In the genomic region with DNA sequence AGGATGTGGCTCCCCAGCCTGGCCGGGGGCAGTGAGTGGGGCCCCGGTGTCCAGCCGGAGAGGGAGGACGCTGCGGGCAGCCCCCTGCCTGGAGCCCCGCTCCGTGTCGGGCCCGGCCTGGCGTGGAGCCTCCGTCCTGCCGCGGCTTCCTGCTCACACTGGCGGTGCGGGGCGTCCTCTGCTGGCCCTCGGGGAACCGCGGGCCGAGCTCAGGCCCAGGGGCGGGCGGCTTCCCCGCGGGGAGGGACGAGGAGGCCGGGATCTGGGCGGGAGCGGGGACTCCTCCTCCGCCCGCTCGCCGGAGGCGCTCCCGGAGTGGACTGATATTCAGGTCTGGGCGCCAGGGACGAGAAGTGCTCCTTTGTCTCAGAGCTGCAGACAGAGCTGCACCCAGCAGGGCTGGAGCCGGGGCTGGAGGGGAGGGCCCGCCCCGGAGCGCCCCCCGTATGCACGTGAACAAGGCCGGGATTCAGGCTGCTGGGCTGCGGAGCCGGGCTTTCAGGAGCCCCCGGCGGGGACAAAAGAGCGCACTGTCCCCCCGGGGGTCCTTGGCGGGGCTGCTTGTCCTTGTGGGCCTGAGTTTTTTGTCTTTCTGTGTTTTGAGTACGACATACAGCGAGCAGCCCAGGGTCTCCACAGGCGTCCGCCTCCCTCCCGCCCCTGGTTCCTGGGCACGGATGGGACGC, we compare ENCODE assay signal across 8 cellular contexts. TPM values are rescaled to one million over a fixed set of nuclear protein-coding genes. Genes with fewer than 3 reads are reported as not detected.
A peak's percentile ranks its signal among the peaks of the same experiment; 100 is the strongest.
DNase-seq lines count a peak whose midpoint lies in the region; ATAC-seq and TF ChIP-seq lines count a peak whose summit lies in the region.

No MANE protein-coding gene starts in this region.

- POLR2A ChIA-PET in activated naive CD8-positive, alpha-beta T cell treated with anti-CD3 and anti-CD28 coated beads, Interleukin-2, amount 10 ng/mL, durations not matched to agents 7 days and 5 days (lab: Charles Lee) = no interaction called here

- H3K4me3 Mint-ChIP-seq in Calu3 (ENCODE audit: low read depth, unreplicated experiment) = peak overlapping the region; percentile 68
- H3K4me3 Mint-ChIP-seq in activated naive CD8-positive, alpha-beta T cell treated with anti-CD3 and anti-CD28 coated beads, Interleukin-2, amount 10 ng/mL, durations not matched to agents 7 days and 5 days = peak overlapping the region; percentile 61

- H3K9me3 ChIP-seq in neural cell (ENCODE audit: low read length) = no peaks in the 10 kb centered on the region

- no peaks in the 10 kb centered on the region for H3K27me3 ChIP-seq in neural cell (ENCODE audit: insufficient read depth, low read depth, low read length)

- intact Hi-C loops in Calu3 (cut with micrococcal nuclease; ENCODE audit: unreplicated experiment) = loop anchor here (10.0 kb wide), 1 partner anchor 726 kb away; no protein-coding TSS in a partner anchor

- peak overlapping the region; percentile 51 for H2AFZ ChIP-seq in neural cell (ENCODE audit: low read depth, low read length)

- H3K27me3 Mint-ChIP-seq in Calu3 (ENCODE audit: unreplicated experiment) = peaks cover 84% of the 10 kb centered on the region
- peaks cover 46% of the 10 kb centered on the region for H3K27me3 Mint-ChIP-seq in activated naive CD8-positive, alpha-beta T cell treated with anti-CD3 and anti-CD28 coated beads, Interleukin-2, amount 10 ng/mL, durations not matched to agents 7 days and 5 days

- TF ChIP-seq EP300 in neural cell (conservative IDR thresholded peaks at IDR 0.05; ENCODE audit: poor library complexity, severe bottlenecking) = no peak

- no peaks in the 10 kb centered on the region for H3K9me2 ChIP-seq in neural cell (ENCODE audit: insufficient read depth, low read length)

- DNase-seq in Calu3 (peak; percentile 83), NCI-H510A treated with DMSO at 0.1 percent for 48 hours (lab: John Stamatoyannopoulos, UW) (peak; percentile 56), glomerular endothelial cell (ENCODE audit: extremely low read depth, low read depth, low spot score) (peak; percentile 18)
- DNase-seq in activated naive CD8-positive, alpha-beta T cell treated with anti-CD3 and anti-CD28 coated beads, Interleukin-2, amount 10 ng/mL, durations not matched to agents 7 days and 5 days = peak; percentile 72

- peaks cover 17% of the 10 kb centered on the region for H3K79me2 ChIP-seq in neural cell (replicated peaks; ENCODE audit: insufficient read depth, low read length)

- H3K36me3 Mint-ChIP-seq in Calu3 (ENCODE audit: insufficient read depth, unreplicated experiment) = peaks cover 24% of the 10 kb centered on the region
- H3K36me3 Mint-ChIP-seq in activated naive CD8-positive, alpha-beta T cell treated with anti-CD3 and anti-CD28 coated beads, Interleukin-2, amount 10 ng/mL, durations not matched to agents 7 days and 5 days = no peaks in the 10 kb centered on the region

- H3K9me3 Mint-ChIP-seq in Calu3 (ENCODE audit: low read depth, unreplicated experiment) = no peaks in the 10 kb centered on the region
- no peaks in the 10 kb centered on the region for H3K9me3 Mint-ChIP-seq in activated naive CD8-positive, alpha-beta T cell treated with anti-CD3 and anti-CD28 coated beads, Interleukin-2, amount 10 ng/mL, durations not matched to agents 7 days and 5 days

- H3K4me1 Mint-ChIP-seq in Calu3 (ENCODE audit: low read depth, unreplicated experiment) = peaks cover 26% of the 10 kb centered on the region
- peaks cover 1% of the 10 kb centered on the region for H3K4me1 Mint-ChIP-seq in activated naive CD8-positive, alpha-beta T cell treated with anti-CD3 and anti-CD28 coated beads, Interleukin-2, amount 10 ng/mL, durations not matched to agents 7 days and 5 days

- TF ChIP-seq CTCF in Calu3 (IDR thresholded peaks at IDR 0.05; ENCODE audit: unreplicated experiment) (peak; percentile 22), neural cell (IDR thresholded peaks at IDR 0.05; ENCODE audit: poor library complexity, severe bottlenecking) (peak; percentile 71)

- peaks cover 3% of the 10 kb centered on the region for H3F3A ChIP-seq in neural cell (ENCODE audit: insufficient read depth, low read length, poor library complexity, severe bottlenecking)

- H3K27ac Mint-ChIP-seq in Calu3 (ENCODE audit: unreplicated experiment) = no peak overlapping the region
- H3K27ac Mint-ChIP-seq in activated naive CD8-positive, alpha-beta T cell treated with anti-CD3 and anti-CD28 coated beads, Interleukin-2, amount 10 ng/mL, durations not matched to agents 7 days and 5 days = no peak overlapping the region

- peak overlapping the region; percentile 82 for H3K4me3 ChIP-seq in neural cell (ENCODE audit: low read length)

- peak overlapping the region; percentile 86 for H3K4me2 ChIP-seq in neural cell (ENCODE audit: low read length)

- ATAC-seq in GM21786 (IDR thresholded peaks at IDR 0.05; ENCODE audit: unreplicated experiment) = peak; percentile 39
- ATAC-seq in activated naive CD8-positive, alpha-beta T cell treated with anti-CD3 and anti-CD28 coated beads, Interleukin-2, amount 10 ng/mL, durations not matched to agents 7 days and 5 days (ENCODE audit: low read depth) = peak; percentile 50
- ATAC-seq in GM19455 (IDR thresholded peaks at IDR 0.05; ENCODE audit: unreplicated experiment) = no peak
- no peak for ATAC-seq in GM21360 (IDR thresholded peaks at IDR 0.05; ENCODE audit: unreplicated experiment)

- H3K9ac ChIP-seq in neural cell (ENCODE audit: low read length) = peak overlapping the region; percentile 75

- no TSS peak for BruUV-seq in Calu3 (replicated peaks; lab: Mats Ljungman, UMichigan)

- no peaks in the 10 kb centered on the region for H4K20me1 ChIP-seq in neural cell (ENCODE audit: insufficient read depth)

- CTCF ChIA-PET in Calu3 (lab: Charles Lee) = interaction anchor here (0.7 to 1.5 kb wide), 5 partner anchors 21 to 726 kb away, joined by 3 to 8 read pairs (median 4); no protein-coding TSS in a partner anchor

- TF ChIP-seq RAD21 in neural cell (conservative IDR thresholded peaks at IDR 0.05) = peak; percentile 76

- H3K27ac ChIP-seq in neural cell (ENCODE audit: low read length) = peak overlapping the region; percentile 61

- no peaks in the 10 kb centered on the region for H3K36me3 ChIP-seq in neural cell (ENCODE audit: insufficient read depth, low read length)

TF ChIP-seq in neural cell, 6 proteins besides CTCF, POLR2A, EP300 and RAD21:
- TF ChIP-seq POLR2AphosphoS5 (IDR thresholded peaks at IDR 0.05) = peak; percentile 12
- peak; percentile 40 for TF ChIP-seq REST (IDR thresholded peaks at IDR 0.05; ENCODE audit: borderline replicate concordance)
- no peak for TF ChIP-seq EZH2 (IDR thresholded peaks at IDR 0.05; ENCODE audit: borderline replicate concordance, insufficient read depth, low read length, poor library complexity, severe bottlenecking)
- TF ChIP-seq SMC3 (conservative IDR thresholded peaks at IDR 0.05; ENCODE audit: poor library complexity) = peak; percentile 66
TF ChIP-seq in neural cell: peak in this region for 3.

RNA-seq across cellular contexts. Expression of gene MMP17, which starts 2.3 kb away (rescaled TPM):
- 0.61 and 1.4 TPM in 2 replicates for total RNA-seq in Calu3 (2022)
- total RNA-seq in activated naive CD8-positive, alpha-beta T cell treated with anti-CD3 and anti-CD28 coated beads, Interleukin-2, amount 10 ng/mL, durations not matched to agents 7 days and 5 days = under 1 TPM; 0.36 to 0.54 TPM
- total RNA-seq in glomerular endothelial cell = 24.3 and 26.6 TPM in 2 replicates
- polyA plus RNA-seq in neural cell = 79.0 and 93.5 TPM in 2 replicates
- 29.2 and 41.9 TPM in 2 replicates for polyA minus RNA-seq in neural cell

Comparison
In these comparisons a context has a peak if more than half of its experiments do, and no peak if none do; other contexts are left out.
1. DNase-seq: peak in every context shown above with its lines; median percentile 83 in Calu3; 72 in activated naive CD8-positive, alpha-beta T cell treated with anti-CD3 and anti-CD28 coated beads, Interleukin-2, amount 10 ng/mL, durations not matched to agents 7 days and 5 days; 56 in NCI-H510A treated with DMSO at 0.1 percent for 48 hours; 18 in glomerular endothelial cell.
2. ATAC-seq: peak in GM21786 (single experiment) and activated naive CD8-positive, alpha-beta T cell treated with anti-CD3 and anti-CD28 coated beads, Interleukin-2, amount 10 ng/mL, durations not matched to agents 7 days and 5 days (single experiment); none in GM19455 (single experiment) and GM21360 (single experiment).
3. RNA of gene MMP17, which starts 2.3 kb away (total RNA-seq): 24.3 to 26.6 TPM in glomerular endothelial cell; 0.61 to 1.4 TPM in Calu3 and 0.36 to 0.54 TPM in activated naive CD8-positive, alpha-beta T cell treated with anti-CD3 and anti-CD28 coated beads, Interleukin-2, amount 10 ng/mL, durations not matched to agents 7 days and 5 days; every median in the first group is over 10 times any median in the second.